In the genomic region with DNA sequence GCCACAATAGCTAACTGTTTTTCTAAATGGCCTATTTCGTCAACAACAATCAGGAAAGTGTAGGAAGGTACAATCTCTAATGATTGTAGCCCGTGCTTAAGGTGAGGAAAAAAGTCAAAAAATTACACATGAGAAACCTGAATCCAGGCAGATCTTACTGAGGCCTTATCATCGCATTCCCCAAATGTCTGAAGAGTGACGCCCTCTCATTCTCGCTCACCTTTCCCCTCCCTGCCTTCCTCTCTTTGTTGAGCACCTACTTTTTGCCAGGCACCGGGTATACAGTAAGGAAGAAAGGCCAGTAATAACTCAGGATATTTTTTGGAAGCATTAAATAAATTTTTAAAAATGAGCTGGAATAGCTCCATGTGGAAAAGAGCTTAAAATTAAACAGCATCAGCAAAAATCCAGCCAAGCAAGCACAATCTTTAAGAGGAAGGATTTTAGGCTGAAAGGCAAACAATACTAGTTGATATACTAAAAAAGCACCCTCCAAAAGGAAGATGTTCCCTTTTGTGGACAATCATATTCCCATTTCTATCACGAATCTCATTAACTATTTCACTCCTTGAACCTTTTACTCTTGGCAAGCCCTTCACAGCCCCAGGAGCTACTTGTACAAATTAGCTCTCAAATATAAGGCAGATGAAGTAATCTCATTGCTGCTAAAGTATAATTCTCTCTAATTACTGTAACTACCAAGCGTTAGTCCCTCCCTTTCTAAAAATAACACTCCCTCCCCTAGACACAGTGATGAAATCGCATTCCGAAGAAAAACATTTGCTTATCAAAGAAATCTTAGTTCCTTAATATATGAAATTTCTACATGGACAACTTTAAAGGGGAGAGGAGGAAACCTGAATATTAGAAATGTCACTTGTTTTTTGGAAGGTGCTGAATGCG, we compare ENCODE assay signal across 13 cellular contexts. TPM values are rescaled to one million over a fixed set of nuclear protein-coding genes. Genes with fewer than 3 reads are reported as not detected.
DNase-seq lines count a peak whose midpoint lies in the region; ATAC-seq, FAIRE-seq and TF ChIP-seq lines count a peak whose summit lies in the region.
"Had no signal": no experiment of that assay in that cellular context is flagged by ENCODE, and none has a peak within 500 bp of the region (broad histone marks: within the 10 kb centered on the region; RNA-seq: fewer than 3 reads in every experiment).

No MANE protein-coding gene starts in this region.

- no peak for TF ChIP-seq CTCF in HEK293 (tag by site-specific recombination; IDR thresholded peaks at IDR 0.05)
- no peak for TF ChIP-seq CTCF in ascending aorta (IDR thresholded peaks at IDR 0.05)

- H3K36me3 ChIP-seq in HEK293 (ENCODE audit: control insufficient read depth in 2 of 2, insufficient read depth in 1 of 2, low read length in 2 of 2) = peaks cover 17 to 96% of the 10 kb centered on the region in 2 experiments; a peak in 2 of 3 replicates
- H3K36me3 ChIP-seq in ascending aorta = peaks cover 49 to 86% of the 10 kb centered on the region in 2 donors

- no peak for DNase-seq in activated CD4-positive, alpha-beta T cell treated with anti-CD3 and anti-CD28 coated beads, Interleukin-2, amount 10 ng/mL, durations not matched to agents 24 days and 14 days
- DNase-seq in activated CD4-positive, alpha-beta T cell treated with anti-CD3 and anti-CD28 coated beads for 4 hours = no peak
- DNase-seq in ascending aorta (ENCODE audit: low spot score in 2 of 2) = no peak
- DNase-seq in naive thymus-derived CD8-positive, alpha-beta T cell = no peak
- DNase-seq in nucleus accumbens (lab: John Stamatoyannopoulos, UW) = no peak
- DNase-seq in frontal cortex (ENCODE audit: low spot score in 2 of 2) = no peak
- DNase-seq: activated CD4-positive, alpha-beta T cell treated with anti-CD3 and anti-CD28 coated beads for 1 hour; activated gamma-delta T cell; DMS 273 treated with DMSO at 0.1 percent for 48 hours; NCI-H2081 treated with DMSO at 0.1 percent for 48 hours; pancreas had no signal

- no peak for FAIRE-seq in frontal cortex (lab: Jason Lieb, UNC)
- FAIRE-seq: pancreas had no signal

- no peaks in the 10 kb centered on the region for H3K27me3 ChIP-seq in ascending aorta
- H3K27me3 ChIP-seq: pancreas had no signal

- intact Hi-C loops in activated CD4-positive, alpha-beta T cell treated with anti-CD3 and anti-CD28 coated beads, Interleukin-2, amount 10 ng/mL, durations not matched to agents 24 days and 14 days (cut with micrococcal nuclease) = loop anchor here (5.0 kb wide), 1 partner anchor 42 kb away; no protein-coding TSS in a partner anchor
- intact Hi-C loops in ascending aorta (cut with DNase I) = loop anchor here (5.0 kb wide), 1 partner anchor 192 kb away; no protein-coding TSS in a partner anchor

- no peaks in the 10 kb centered on the region for H3K9me3 Mint-ChIP-seq in activated CD4-positive, alpha-beta T cell treated with anti-CD3 and anti-CD28 coated beads, Interleukin-2, amount 10 ng/mL, durations not matched to agents 24 days and 14 days
- H3K9me3 Mint-ChIP-seq in naive thymus-derived CD8-positive, alpha-beta T cell = no peaks in the 10 kb centered on the region

- no peaks in the 10 kb centered on the region for H3K27me3 Mint-ChIP-seq in activated CD4-positive, alpha-beta T cell treated with anti-CD3 and anti-CD28 coated beads, Interleukin-2, amount 10 ng/mL, durations not matched to agents 24 days and 14 days
- no peaks in the 10 kb centered on the region for H3K27me3 Mint-ChIP-seq in naive thymus-derived CD8-positive, alpha-beta T cell

- CTCF ChIA-PET in HEK293 (lab: Yijun Ruan, JAX) = interaction anchor here (0.6 to 1.5 kb wide), 4 partner anchors 22 to 527 kb away, joined by 3 to 5 read pairs (median 4); no protein-coding TSS in a partner anchor

- ATAC-seq in naive thymus-derived CD8-positive, alpha-beta T cell = no peak
- ATAC-seq in GM18498 (IDR thresholded peaks at IDR 0.05; ENCODE audit: unreplicated experiment) = no peak

- H3K9me3 ChIP-seq in HEK293 (ENCODE audit: control insufficient read depth, insufficient read depth, low read depth, low read length) (no peaks in the 10 kb centered on the region), ascending aorta (no peaks in the 10 kb centered on the region)
- H3K9me3 ChIP-seq: pancreas had no signal

- H3K4me3 Mint-ChIP-seq in activated CD4-positive, alpha-beta T cell treated with anti-CD3 and anti-CD28 coated beads, Interleukin-2, amount 10 ng/mL, durations not matched to agents 24 days and 14 days = no peak overlapping the region
- H3K4me3 Mint-ChIP-seq in naive thymus-derived CD8-positive, alpha-beta T cell = no peak overlapping the region

- no peaks in the 10 kb centered on the region for H3K4me1 ChIP-seq in HEK293 (ENCODE audit: control insufficient read depth, insufficient read depth, low read length)
- H3K4me1 ChIP-seq in ascending aorta = peaks cover 0 to 11% of the 10 kb centered on the region in 2 donors
- H3K4me1 ChIP-seq: pancreas had no signal

- no peak overlapping the region for H3K27ac ChIP-seq in HEK293 (ENCODE audit: extremely low read depth, low read depth, low read length)
- peak overlapping the region; percentile 15 to 45 for H3K27ac ChIP-seq in ascending aorta
- H3K27ac ChIP-seq: pancreas had no signal

- POLR2A ChIA-PET in HEK293 (lab: Yijun Ruan, JAX) = no interaction called here
- POLR2A ChIA-PET in naive thymus-derived CD8-positive, alpha-beta T cell (lab: Charles Lee) = interaction anchor here (1.1 to 2.1 kb wide), 2 partner anchors 10 to 39 kb away, joined by 3 to 7 read pairs; no protein-coding TSS in a partner anchor

- peak overlapping the region; percentile 73 for H3K27ac Mint-ChIP-seq in activated CD4-positive, alpha-beta T cell treated with anti-CD3 and anti-CD28 coated beads, Interleukin-2, amount 10 ng/mL, durations not matched to agents 24 days and 14 days
- H3K27ac Mint-ChIP-seq in naive thymus-derived CD8-positive, alpha-beta T cell = peak overlapping the region; percentile 53 to 93 (median 80)

- H3K4me1 Mint-ChIP-seq in activated CD4-positive, alpha-beta T cell treated with anti-CD3 and anti-CD28 coated beads, Interleukin-2, amount 10 ng/mL, durations not matched to agents 24 days and 14 days = peaks cover 45% of the 10 kb centered on the region
- H3K4me1 Mint-ChIP-seq in naive thymus-derived CD8-positive, alpha-beta T cell = peaks cover 0 to 48% (median 12%) of the 10 kb centered on the region in 4 donors

- peaks cover 89% of the 10 kb centered on the region for H3K36me3 Mint-ChIP-seq in activated CD4-positive, alpha-beta T cell treated with anti-CD3 and anti-CD28 coated beads, Interleukin-2, amount 10 ng/mL, durations not matched to agents 24 days and 14 days (ENCODE audit: low read depth)
- H3K36me3 Mint-ChIP-seq in naive thymus-derived CD8-positive, alpha-beta T cell = peaks cover 26 to 95% (median 54%) of the 10 kb centered on the region in 3 donors

- H3K4me3 ChIP-seq in HEK293 (ENCODE audit: low read depth, low read length) = no peak overlapping the region
- no peak overlapping the region for H3K4me3 ChIP-seq in ascending aorta
- H3K4me3 ChIP-seq: pancreas had no signal

TF ChIP-seq in HEK293, 187 proteins besides CTCF, POLR2A, EP300 and RAD21:
- TF ChIP-seq, protein P1, sequence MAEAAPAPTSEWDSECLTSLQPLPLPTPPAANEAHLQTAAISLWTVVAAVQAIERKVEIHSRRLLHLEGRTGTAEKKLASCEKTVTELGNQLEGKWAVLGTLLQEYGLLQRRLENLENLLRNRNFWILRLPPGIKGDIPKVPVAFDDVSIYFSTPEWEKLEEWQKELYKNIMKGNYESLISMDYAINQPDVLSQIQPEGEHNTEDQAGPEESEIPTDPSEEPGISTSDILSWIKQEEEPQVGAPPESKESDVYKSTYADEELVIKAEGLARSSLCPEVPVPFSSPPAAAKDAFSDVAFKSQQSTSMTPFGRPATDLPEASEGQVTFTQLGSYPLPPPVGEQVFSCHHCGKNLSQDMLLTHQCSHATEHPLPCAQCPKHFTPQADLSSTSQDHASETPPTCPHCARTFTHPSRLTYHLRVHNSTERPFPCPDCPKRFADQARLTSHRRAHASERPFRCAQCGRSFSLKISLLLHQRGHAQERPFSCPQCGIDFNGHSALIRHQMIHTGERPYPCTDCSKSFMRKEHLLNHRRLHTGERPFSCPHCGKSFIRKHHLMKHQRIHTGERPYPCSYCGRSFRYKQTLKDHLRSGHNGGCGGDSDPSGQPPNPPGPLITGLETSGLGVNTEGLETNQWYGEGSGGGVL (tag by site-specific recombination; IDR thresholded peaks at IDR 0.05) = no peak
- peak; percentile 82 for TF ChIP-seq WT1 (tag by site-specific recombination; IDR thresholded peaks at IDR 0.05)
TF ChIP-seq in HEK293: peak in this region for 1.

RNA-seq across cellular contexts. Expression of gene STAT1, which starts 40.0 kb away (rescaled TPM):
- 152 and 160 TPM in 2 replicates for total RNA-seq in activated CD4-positive, alpha-beta T cell treated with anti-CD3 and anti-CD28 coated beads, Interleukin-2, amount 10 ng/mL, durations not matched to agents 24 days and 14 days
- total RNA-seq in ascending aorta = 13.0 TPM
- total RNA-seq in naive thymus-derived CD8-positive, alpha-beta T cell = 10 to 100 TPM; 62.8 to 74.9 TPM
- polyA plus RNA-seq in naive thymus-derived CD8-positive, alpha-beta T cell = 100 to 1,000 TPM; 154 to 231 (median 217) TPM
- total RNA-seq in frontal cortex = 20.8 TPM
